In genomic region chr14:88667555-88668273, GRCh38 we compare ENCODE assay signal across 8 cellular contexts.
A peak's percentile ranks its signal among the peaks of the same experiment; 100 is the strongest.
DNase-seq lines count a peak whose midpoint lies in the region; ATAC-seq and TF ChIP-seq lines count a peak whose summit lies in the region.

No MANE protein-coding gene starts in this region.

- DNase-seq in COLO829 (ENCODE audit: low spot score) (peak; percentile 53), NCI-H446 (lab: John Stamatoyannopoulos, UW) (peak; percentile 71 to 85), dorsolateral prefrontal cortex (peak in 7 of 10 donors; percentile 39 to 66 (median 46)), medulla oblongata (ENCODE audit: extremely low spot score) (peak; percentile 94)
- DNase-seq in activated CD4-positive, alpha-beta T cell treated with anti-CD3 and anti-CD28 coated beads for 48 hours, result peak; percentile 47
- peak; percentile 14 to 40 for DNase-seq in stimulated activated CD8-positive, alpha-beta memory T cell treated with anti-CD3 and anti-CD28 coated beads, Interleukin-7, amount 100 ng/mL, for 4 hours (ENCODE audit: low read depth in 2 of 2)

- peak; percentile 57 to 90 (median 82) for TF ChIP-seq CTCF in dorsolateral prefrontal cortex (IDR thresholded peaks at IDR 0.05 in 54 of 56, conservative IDR thresholded peaks at IDR 0.05 in 2 of 56; ENCODE audit: low read depth in 1 of 56, partially characterized antibody in 56 of 56)

- peak overlapping the region in 34 of 59 donors; percentile 1 to 72 (median 31) for H3K27ac ChIP-seq in dorsolateral prefrontal cortex

- intact Hi-C loops in dorsolateral prefrontal cortex (cut with DNase I), result loop anchor here (10.0 kb wide), 3 partner anchors 127 to 357 kb away; partner anchors contain the start of gene EML5 (in 1 of the 2)

- H3K27me3 ChIP-seq in dorsolateral prefrontal cortex, result no peaks in the 10 kb centered on the region

- ATAC-seq in GM19438 (IDR thresholded peaks at IDR 0.05; ENCODE audit: low read depth, unreplicated experiment) (peak; percentile 70), HG03442 (IDR thresholded peaks at IDR 0.05; ENCODE audit: unreplicated experiment) (peak; percentile 83)

- H3K4me3 ChIP-seq in dorsolateral prefrontal cortex, result no peak overlapping the region

Comparison
In these comparisons a context has a peak if more than half of its experiments do, and no peak if none do; other contexts are left out.
1. DNase-seq: peak in every context shown above with its lines; median percentile 94 in medulla oblongata; 78 in NCI-H446; 53 in COLO829; 47 in activated CD4-positive, alpha-beta T cell treated with anti-CD3 and anti-CD28 coated beads for 48 hours; 46 in dorsolateral prefrontal cortex; 27 in stimulated activated CD8-positive, alpha-beta memory T cell treated with anti-CD3 and anti-CD28 coated beads, Interleukin-7, amount 100 ng/mL, for 4 hours.